ENCODE assay signal across 27 cellular contexts in the genomic region with DNA sequence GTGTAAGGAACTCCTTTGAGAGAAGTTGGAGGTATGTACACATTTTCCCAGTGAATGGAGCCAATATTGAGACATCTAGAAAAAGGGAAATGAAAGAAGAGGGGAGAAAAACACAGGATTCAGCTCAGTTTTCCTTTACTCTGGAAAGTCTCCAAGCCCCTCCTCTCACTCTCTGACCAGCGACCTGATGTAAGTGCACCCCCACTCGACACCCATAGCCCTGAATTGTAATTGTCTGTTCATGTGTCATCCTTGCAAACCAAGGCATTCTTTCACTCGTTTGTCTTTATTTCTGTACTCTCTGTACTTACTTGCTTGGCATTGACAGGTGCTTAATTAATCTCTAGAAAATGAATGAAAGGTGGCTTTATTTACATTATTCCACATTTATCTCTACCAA. TPM values are rescaled to one million over a fixed set of nuclear protein-coding genes. Genes with fewer than 3 reads are reported as not detected.
DNase-seq lines count a peak whose midpoint lies in the region; ATAC-seq and TF ChIP-seq lines count a peak whose summit lies in the region.
"Had no signal": no experiment of that assay in that cellular context is flagged by ENCODE, and none has a peak within 500 bp of the region (broad histone marks: within the 10 kb centered on the region; RNA-seq: fewer than 3 reads in every experiment).

No MANE protein-coding gene starts in this region.

- H3K23ac ChIP-seq in mesendoderm (ENCODE audit: low read length), result no peak overlapping the region

- no peak overlapping the region for H3K27ac Mint-ChIP-seq in MCF 10A (ENCODE audit: low read depth, unreplicated experiment)
- H3K27ac Mint-ChIP-seq: GM23338, H9, IgD-negative memory B cell had no signal

- H2BK120ac ChIP-seq in mesendoderm (ENCODE audit: low read depth, low read length), result no peak overlapping the region

- TF ChIP-seq CTCF in MCF 10A (IDR thresholded peaks at IDR 0.05; ENCODE audit: unreplicated experiment) (no peak), mammary epithelial cell (conservative IDR thresholded peaks at IDR 0.05 in 1 of 2, IDR thresholded peaks at IDR 0.05 in 1 of 2; ENCODE audit: extremely low read depth in 1 of 2, insufficient read depth in 1 of 2, low read depth in 1 of 2, low read length in 2 of 2) (no peak), fibroblast of mammary gland (conservative IDR thresholded peaks at IDR 0.05; ENCODE audit: control insufficient read depth, insufficient read depth, low read depth, low read length) (no peak)

- no peak overlapping the region for H3K4ac ChIP-seq in mesendoderm (ENCODE audit: low read depth, low read length)

- POLR2A ChIA-PET in MCF 10A (lab: Yijun Ruan, JAX), result no interaction called here

- BruUV-seq in MCF 10A (replicated peaks; lab: Mats Ljungman, UMichigan) (no TSS peak), mammary epithelial cell (replicated peaks; lab: Mats Ljungman, UMichigan) (no TSS peak)

- peaks cover 8% of the 10 kb centered on the region for H3K9me3 ChIP-seq in mammary epithelial cell (replicated peaks; ENCODE audit: insufficient read depth, low read length)

- no peak overlapping the region for H2AK5ac ChIP-seq in mesendoderm (ENCODE audit: low read length)

- H3K4me1 ChIP-seq in mammary epithelial cell (ENCODE audit: insufficient read depth, low read length) (no peaks in the 10 kb centered on the region), mesendoderm (ENCODE audit: control insufficient read depth, low read depth, low read length) (no peaks in the 10 kb centered on the region)

- CTCF ChIA-PET in MCF 10A (lab: Yijun Ruan, JAX) (interaction anchor here (0.7 to 1.4 kb wide), 2 partner anchors 89 to 167 kb away, joined by 3 read pairs; no protein-coding TSS in a partner anchor), mammary epithelial cell (lab: Charles Lee; ENCODE audit: low non-redundant PET) (interaction anchor here (0.7 kb wide), 1 partner anchor 14 kb away, joined by 3 read pairs; no protein-coding TSS in a partner anchor)

- no peak overlapping the region for H3K4me2 ChIP-seq in mammary epithelial cell (ENCODE audit: insufficient read depth, low read depth, low read length)
- no peak overlapping the region for H3K4me2 ChIP-seq in mesendoderm (ENCODE audit: low read length)
- H3K4me2 ChIP-seq: GM23338, KMS-11 had no signal

- no peak overlapping the region for H4K8ac ChIP-seq in mesendoderm (ENCODE audit: low read depth, low read length)

- H3K79me2 ChIP-seq in mammary epithelial cell (ENCODE audit: insufficient read depth, low read length) (no peaks in the 10 kb centered on the region), mesendoderm (ENCODE audit: control insufficient read depth, insufficient read depth, low read length) (no peaks in the 10 kb centered on the region)

- H3K27me3 Mint-ChIP-seq in MCF 10A (ENCODE audit: insufficient read depth, unreplicated experiment), result no peaks in the 10 kb centered on the region

- dilution Hi-C loops in mammary epithelial cell (cut with HindIII; ENCODE audit: low sequenced_read_pairs), result no loop called here

- intact Hi-C loops in MCF 10A (cut with micrococcal nuclease), result no loop called here
- intact Hi-C loops in mammary epithelial cell (cut with micrococcal nuclease), result loop anchor here (10.0 kb wide), 1 partner anchor 71 kb away; no protein-coding TSS in a partner anchor

- peaks cover 6% of the 10 kb centered on the region for H3K9me3 Mint-ChIP-seq in MCF 10A (ENCODE audit: unreplicated experiment)
- H3K9me3 Mint-ChIP-seq: GM23338 had no signal

- H3K56ac ChIP-seq in mesendoderm (ENCODE audit: low read length), result no peak overlapping the region

- H2AFZ ChIP-seq in mammary epithelial cell (ENCODE audit: low read depth, low read length), result no peak overlapping the region
- H2AFZ ChIP-seq: GM23338 had no signal

- H3K9ac ChIP-seq in mammary epithelial cell (ENCODE audit: insufficient read depth, low read length) (no peak overlapping the region), mesendoderm (ENCODE audit: low read length) (no peak overlapping the region)
- H3K9ac ChIP-seq: KMS-11 had no signal

- no peak overlapping the region for H3K4me3 Mint-ChIP-seq in MCF 10A (ENCODE audit: unreplicated experiment)
- H3K4me3 Mint-ChIP-seq: GM23338, H9, IgD-negative memory B cell had no signal

- H2BK5ac ChIP-seq in mesendoderm (ENCODE audit: low read length), result no peak overlapping the region

- H4K20me1 ChIP-seq in mammary epithelial cell (ENCODE audit: insufficient read depth, low read length), result no peaks in the 10 kb centered on the region

- H3K36me3 ChIP-seq in mammary epithelial cell (ENCODE audit: insufficient read depth, low read length), result no peaks in the 10 kb centered on the region
- no peaks in the 10 kb centered on the region for H3K36me3 ChIP-seq in mesendoderm (ENCODE audit: control insufficient read depth, insufficient read depth, low read length)

- H3K79me1 ChIP-seq in mesendoderm (ENCODE audit: low read length), result no peaks in the 10 kb centered on the region

- peaks cover 5% of the 10 kb centered on the region for H3K4me1 Mint-ChIP-seq in MCF 10A (ENCODE audit: insufficient read depth, unreplicated experiment)
- H3K4me1 Mint-ChIP-seq: IgD-negative memory B cell had no signal

- peak; percentile 13 for DNase-seq in MCF 10A (ENCODE audit: unreplicated experiment)
- DNase-seq in mammary epithelial cell, result no peak
- peak; percentile 20 for DNase-seq in M059J (ENCODE audit: low read depth)
- DNase-seq in fibroblast of mammary gland (ENCODE audit: low read depth), result peak; percentile 43
- DNase-seq in mesendoderm, result no peak
- DNase-seq: 8988T, Calu3, DMS153, DND-41, H9, NCI-H1092, NCI-H1417 treated with DMSO at 0.1 percent for 48 hours, NCI-H1694 treated with DMSO at 0.1 percent for 48 hours, NCI-H2081, NCI-H2171, NCI-H226, NCI-H510A, NCI-H69, SIG-M5 had no signal

- no peak for ATAC-seq in GM18867 (IDR thresholded peaks at IDR 0.05; ENCODE audit: unreplicated experiment)
- no peak for ATAC-seq in HG03135 (IDR thresholded peaks at IDR 0.05; ENCODE audit: unreplicated experiment)
- ATAC-seq: GM23338, Panc1 had no signal

- 43% methylated on average over 3 of the region's 3 CpGs for WGBS in mammary epithelial cell (ENCODE audit: low coverage, missing lambda C conversion rate)
- no CpG with 5 or more reads among the region's 3 CpGs for WGBS in mesendoderm (ENCODE audit: extremely low coverage, insufficient coverage, low lambda C conversion rate)

- no peak overlapping the region for H2BK15ac ChIP-seq in mesendoderm (replicated peaks; ENCODE audit: low read depth)

- no peak overlapping the region for H3K27ac ChIP-seq in mammary epithelial cell (ENCODE audit: insufficient read depth, low read depth, low read length)
- H3K27ac ChIP-seq in mesendoderm (ENCODE audit: low read depth, low read length), result no peak overlapping the region
- H3K27ac ChIP-seq: KMS-11, SK-N-MC had no signal

- H3K4me3 ChIP-seq in mammary epithelial cell (replicated peaks in 1 of 3; ENCODE audit: insufficient read depth in 1 of 3, low read depth in 2 of 3, low read length in 3 of 3), result no peak overlapping the region
- no peak overlapping the region for H3K4me3 ChIP-seq in fibroblast of mammary gland (ENCODE audit: control insufficient read depth, low read depth, low read length)
- H3K4me3 ChIP-seq in mesendoderm (ENCODE audit: low read length), result no peak overlapping the region
- H3K4me3 ChIP-seq: GM23338, SK-N-MC had no signal

- no peaks in the 10 kb centered on the region for H3K36me3 Mint-ChIP-seq in MCF 10A (ENCODE audit: insufficient read depth, unreplicated experiment)
- H3K36me3 Mint-ChIP-seq: IgD-negative memory B cell had no signal

- no peak overlapping the region for H4K5ac ChIP-seq in mesendoderm (ENCODE audit: low read length)

- H3K27me3 ChIP-seq in mammary epithelial cell (ENCODE audit: insufficient read depth, low read length) (no peaks in the 10 kb centered on the region), mesendoderm (ENCODE audit: insufficient read depth, low read length, poor library complexity) (no peaks in the 10 kb centered on the region)

- in situ Hi-C loops in mammary epithelial cell (cut with MboI; ENCODE audit: low sequenced_read_pairs in 2 of 2), result loop anchor here in 1 of 2 donors (10.0 kb wide), 1 partner anchor 81 kb away; no protein-coding TSS in a partner anchor

- H3K18ac ChIP-seq in mesendoderm (ENCODE audit: low read length), result no peak overlapping the region

RNA-seq across cellular contexts. Expression of a gene that starts 55.7 kb away (rescaled TPM):
- total RNA-seq in MCF 10A (2022), result not detected in 2 replicates
- not detected for total RNA-seq in mammary epithelial cell
- polyA plus RNA-seq in mammary epithelial cell, result not detected
- polyA minus RNA-seq in mammary epithelial cell, result not detected
- 0.15 TPM in 1 of 2 replicates, not detected in the other for total RNA-seq in M059J (2014; rRNA removed; shearing (Covaris generic))
- polyA plus RNA-seq in mesendoderm (2013, experiment 1 of 2), result 0.03 TPM
- 0.07 TPM for polyA plus RNA-seq in mesendoderm (2013, experiment 2 of 2)
- total RNA-seq: Calu3, H9 had no signal
- polyA plus RNA-seq: BJ, IgD-negative memory B cell had no signal

Comparison
In these comparisons a context has a peak if more than half of its experiments do, and no peak if none do; other contexts are left out.
1. DNase-seq: peak in MCF 10A (single experiment), M059J (single experiment) and fibroblast of mammary gland (single experiment); none in mammary epithelial cell (single experiment) and mesendoderm (single experiment).